In the genomic region with DNA sequence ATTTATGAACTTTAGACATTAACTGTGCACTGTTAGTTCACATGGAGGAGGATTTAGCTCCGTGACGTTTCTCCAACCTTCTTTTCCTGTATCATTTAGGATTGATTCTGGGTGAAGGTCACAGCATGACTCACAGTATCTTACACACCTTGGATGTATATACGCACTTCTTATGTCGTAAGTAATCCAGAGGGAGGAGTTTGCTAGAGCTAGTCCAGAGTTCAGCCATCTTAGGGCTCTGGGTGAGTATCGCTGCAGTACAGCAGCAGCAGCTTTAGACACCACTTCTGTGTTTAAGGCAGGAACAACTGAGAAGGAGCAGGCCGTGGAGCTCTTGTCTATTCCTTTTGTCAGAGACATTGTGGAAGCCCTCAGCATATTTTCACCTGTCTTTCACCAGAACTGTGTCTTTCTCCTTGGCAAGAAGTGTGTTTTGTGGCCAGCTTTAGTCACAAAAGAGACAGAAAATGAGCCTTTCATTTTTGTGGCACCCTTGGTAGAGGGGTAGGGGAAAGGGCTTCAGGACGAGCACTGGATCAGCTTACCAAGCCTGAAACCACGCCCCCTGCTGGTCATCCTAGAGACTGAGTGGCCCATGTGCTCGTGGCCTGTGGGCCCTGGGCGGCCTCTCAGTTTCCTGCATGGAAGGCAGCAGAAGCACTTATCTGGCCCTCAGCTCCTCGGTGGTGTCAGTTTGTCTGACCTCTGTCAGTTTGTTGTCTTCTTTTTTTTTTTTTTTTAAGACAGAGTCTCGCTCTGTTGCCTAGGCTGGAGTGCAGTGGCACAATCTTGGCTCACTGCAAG, we compare ENCODE assay signal across 8 cellular contexts.
DNase-seq lines count a peak whose midpoint lies in the region; ATAC-seq lines count a peak whose summit lies in the region.

No MANE protein-coding gene starts in this region.

- intact Hi-C loops in Right ventricle myocardium inferior (cut with DNase I) (loop anchor here (10.0 kb wide), 1 partner anchor 324 kb away; a partner anchor contains a TSS), cardiac septum (cut with DNase I) (loop anchor here (2.0 to 5.0 kb wide), 2 partner anchors 246 to 300 kb away; no protein-coding TSS in a partner anchor)

- DNase-seq in Right ventricle myocardium inferior (ENCODE audit: missing footprints) = peak; percentile 91
- DNase-seq in cardiac septum (ENCODE audit: low spot score) = no peak
- DNase-seq in NCI-H345 (lab: John Stamatoyannopoulos, UW) = peak; percentile 47
- peak; percentile 67 to 70 for DNase-seq in activated CD4-positive, alpha-beta T cell treated with anti-CD3 and anti-CD28 coated beads, Interleukin-2, amount 50 U/mL, for 4 hours
- DNase-seq in effector CD8-positive, alpha-beta T cell (lab: John Stamatoyannopoulos, UW) = peak; percentile 57
- peak; percentile 60 for DNase-seq in mucosa of gallbladder (ENCODE audit: low spot score)
- DNase-seq in stimulated activated CD8-positive, alpha-beta memory T cell treated with anti-CD3 and anti-CD28 coated beads, Interleukin-7, amount 100 ng/mL, for 1 hour (ENCODE audit: low read depth in 2 of 2) = peak; percentile 34 to 56

- ATAC-seq in Right ventricle myocardium inferior (no peak), GM18502 (IDR thresholded peaks at IDR 0.05; ENCODE audit: poor library complexity, unreplicated experiment) (no peak)
